In the genomic region with DNA sequence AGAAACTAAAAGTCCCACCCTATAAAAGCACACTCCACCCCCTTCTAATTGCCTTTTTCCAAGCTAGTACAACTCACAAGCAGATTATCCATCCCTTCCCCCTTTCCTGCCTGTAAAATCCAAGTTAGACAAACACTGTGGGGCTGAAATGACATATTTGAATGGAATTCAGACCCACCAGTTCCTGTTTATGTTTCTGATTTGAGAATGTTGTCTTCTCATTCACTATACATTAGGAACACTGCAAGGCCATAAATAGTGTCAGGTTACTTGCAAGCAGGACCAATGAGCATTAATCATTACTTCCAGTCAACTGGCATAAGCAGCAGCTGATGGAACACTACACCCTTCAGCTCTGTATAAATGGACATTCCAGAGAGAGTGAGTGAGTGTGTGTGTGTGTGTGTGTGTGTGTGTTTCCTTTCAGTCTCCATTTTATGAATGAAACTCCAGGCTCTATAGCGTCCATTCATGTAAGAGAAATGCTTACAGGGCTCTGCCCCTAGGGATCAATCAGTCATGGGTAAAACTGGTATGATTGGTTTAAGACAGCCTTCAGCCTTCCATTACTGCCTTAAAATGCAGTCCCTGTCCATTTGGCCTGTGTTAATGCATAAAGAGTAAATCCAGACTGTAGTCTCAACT, we compare ENCODE assay signal across 1 cellular context.
TF ChIP-seq lines count a peak whose summit lies in the region.

No MANE protein-coding gene starts in this region.

TF ChIP-seq in HEK293, 187 proteins besides CTCF, POLR2A, EP300 and RAD21 (continued from another document and continues in another):
- TF ChIP-seq, protein P1, sequence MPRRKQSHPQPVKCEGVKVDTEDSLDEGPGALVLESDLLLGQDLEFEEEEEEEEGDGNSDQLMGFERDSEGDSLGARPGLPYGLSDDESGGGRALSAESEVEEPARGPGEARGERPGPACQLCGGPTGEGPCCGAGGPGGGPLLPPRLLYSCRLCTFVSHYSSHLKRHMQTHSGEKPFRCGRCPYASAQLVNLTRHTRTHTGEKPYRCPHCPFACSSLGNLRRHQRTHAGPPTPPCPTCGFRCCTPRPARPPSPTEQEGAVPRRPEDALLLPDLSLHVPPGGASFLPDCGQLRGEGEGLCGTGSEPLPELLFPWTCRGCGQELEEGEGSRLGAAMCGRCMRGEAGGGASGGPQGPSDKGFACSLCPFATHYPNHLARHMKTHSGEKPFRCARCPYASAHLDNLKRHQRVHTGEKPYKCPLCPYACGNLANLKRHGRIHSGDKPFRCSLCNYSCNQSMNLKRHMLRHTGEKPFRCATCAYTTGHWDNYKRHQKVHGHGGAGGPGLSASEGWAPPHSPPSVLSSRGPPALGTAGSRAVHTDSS (tag by site-specific recombination; IDR thresholded peaks at IDR 0.05): peak; percentile 48; the same call in 1 of the 2 replicates
- TF ChIP-seq ZNF394 (tag by site-specific recombination; IDR thresholded peaks at IDR 0.05; ENCODE audit: borderline replicate concordance): peak; percentile 63; the same call in 1 of the 2 replicates
- TF ChIP-seq, protein P2, sequence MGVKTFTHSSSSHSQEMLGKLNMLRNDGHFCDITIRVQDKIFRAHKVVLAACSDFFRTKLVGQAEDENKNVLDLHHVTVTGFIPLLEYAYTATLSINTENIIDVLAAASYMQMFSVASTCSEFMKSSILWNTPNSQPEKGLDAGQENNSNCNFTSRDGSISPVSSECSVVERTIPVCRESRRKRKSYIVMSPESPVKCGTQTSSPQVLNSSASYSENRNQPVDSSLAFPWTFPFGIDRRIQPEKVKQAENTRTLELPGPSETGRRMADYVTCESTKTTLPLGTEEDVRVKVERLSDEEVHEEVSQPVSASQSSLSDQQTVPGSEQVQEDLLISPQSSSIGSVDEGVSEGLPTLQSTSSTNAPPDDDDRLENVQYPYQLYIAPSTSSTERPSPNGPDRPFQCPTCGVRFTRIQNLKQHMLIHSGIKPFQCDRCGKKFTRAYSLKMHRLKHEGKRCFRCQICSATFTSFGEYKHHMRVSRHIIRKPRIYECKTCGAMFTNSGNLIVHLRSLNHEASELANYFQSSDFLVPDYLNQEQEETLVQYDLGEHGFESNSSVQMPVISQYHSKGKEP (tag by site-specific recombination; IDR thresholded peaks at IDR 0.05): 0 out of 2 replicates have a peak, but pooled peaks have one; percentile 55
- peak; percentile 83; the same call in 1 of the 2 replicates for TF ChIP-seq ZNF19 (tag by site-specific recombination; IDR thresholded peaks at IDR 0.05; ENCODE audit: low read depth)
- TF ChIP-seq ZNF366 (tag by site-specific recombination; conservative IDR thresholded peaks at IDR 0.05): peak; percentile 94
- TF ChIP-seq, protein P3, sequence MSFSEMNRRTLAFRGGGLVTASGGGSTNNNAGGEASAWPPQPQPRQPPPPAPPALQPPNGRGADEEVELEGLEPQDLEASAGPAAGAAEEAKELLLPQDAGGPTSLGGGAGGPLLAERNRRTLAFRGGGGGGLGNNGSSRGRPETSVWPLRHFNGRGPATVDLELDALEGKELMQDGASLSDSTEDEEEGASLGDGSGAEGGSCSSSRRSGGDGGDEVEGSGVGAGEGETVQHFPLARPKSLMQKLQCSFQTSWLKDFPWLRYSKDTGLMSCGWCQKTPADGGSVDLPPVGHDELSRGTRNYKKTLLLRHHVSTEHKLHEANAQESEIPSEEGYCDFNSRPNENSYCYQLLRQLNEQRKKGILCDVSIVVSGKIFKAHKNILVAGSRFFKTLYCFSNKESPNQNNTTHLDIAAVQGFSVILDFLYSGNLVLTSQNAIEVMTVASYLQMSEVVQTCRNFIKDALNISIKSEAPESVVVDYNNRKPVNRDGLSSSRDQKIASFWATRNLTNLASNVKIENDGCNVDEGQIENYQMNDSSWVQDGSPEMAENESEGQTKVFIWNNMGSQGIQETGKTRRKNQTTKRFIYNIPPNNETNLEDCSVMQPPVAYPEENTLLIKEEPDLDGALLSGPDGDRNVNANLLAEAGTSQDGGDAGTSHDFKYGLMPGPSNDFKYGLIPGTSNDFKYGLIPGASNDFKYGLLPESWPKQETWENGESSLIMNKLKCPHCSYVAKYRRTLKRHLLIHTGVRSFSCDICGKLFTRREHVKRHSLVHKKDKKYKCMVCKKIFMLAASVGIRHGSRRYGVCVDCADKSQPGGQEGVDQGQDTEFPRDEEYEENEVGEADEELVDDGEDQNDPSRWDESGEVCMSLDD (tag by site-specific recombination; IDR thresholded peaks at IDR 0.05): no peak
- TF ChIP-seq, protein P4, sequence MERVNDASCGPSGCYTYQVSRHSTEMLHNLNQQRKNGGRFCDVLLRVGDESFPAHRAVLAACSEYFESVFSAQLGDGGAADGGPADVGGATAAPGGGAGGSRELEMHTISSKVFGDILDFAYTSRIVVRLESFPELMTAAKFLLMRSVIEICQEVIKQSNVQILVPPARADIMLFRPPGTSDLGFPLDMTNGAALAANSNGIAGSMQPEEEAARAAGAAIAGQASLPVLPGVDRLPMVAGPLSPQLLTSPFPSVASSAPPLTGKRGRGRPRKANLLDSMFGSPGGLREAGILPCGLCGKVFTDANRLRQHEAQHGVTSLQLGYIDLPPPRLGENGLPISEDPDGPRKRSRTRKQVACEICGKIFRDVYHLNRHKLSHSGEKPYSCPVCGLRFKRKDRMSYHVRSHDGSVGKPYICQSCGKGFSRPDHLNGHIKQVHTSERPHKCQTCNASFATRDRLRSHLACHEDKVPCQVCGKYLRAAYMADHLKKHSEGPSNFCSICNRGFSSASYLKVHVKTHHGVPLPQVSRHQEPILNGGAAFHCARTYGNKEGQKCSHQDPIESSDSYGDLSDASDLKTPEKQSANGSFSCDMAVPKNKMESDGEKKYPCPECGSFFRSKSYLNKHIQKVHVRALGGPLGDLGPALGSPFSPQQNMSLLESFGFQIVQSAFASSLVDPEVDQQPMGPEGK (tag by site-specific recombination; IDR thresholded peaks at IDR 0.05): peak; percentile 71; the same call in 1 of the 2 replicates
- TF ChIP-seq, protein P5, sequence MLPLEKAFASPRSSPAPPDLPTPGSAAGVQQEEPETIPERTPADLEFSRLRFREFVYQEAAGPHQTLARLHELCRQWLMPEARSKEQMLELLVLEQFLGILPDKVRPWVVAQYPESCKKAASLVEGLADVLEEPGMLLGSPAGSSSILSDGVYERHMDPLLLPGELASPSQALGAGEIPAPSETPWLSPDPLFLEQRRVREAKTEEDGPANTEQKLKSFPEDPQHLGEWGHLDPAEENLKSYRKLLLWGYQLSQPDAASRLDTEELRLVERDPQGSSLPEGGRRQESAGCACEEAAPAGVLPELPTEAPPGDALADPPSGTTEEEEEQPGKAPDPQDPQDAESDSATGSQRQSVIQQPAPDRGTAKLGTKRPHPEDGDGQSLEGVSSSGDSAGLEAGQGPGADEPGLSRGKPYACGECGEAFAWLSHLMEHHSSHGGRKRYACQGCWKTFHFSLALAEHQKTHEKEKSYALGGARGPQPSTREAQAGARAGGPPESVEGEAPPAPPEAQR (tag by site-specific recombination; IDR thresholded peaks at IDR 0.05): no peak; the same call in 1 of the 2 replicates
- TF ChIP-seq ZNF558 (tag by site-specific recombination; IDR thresholded peaks at IDR 0.05): peak; percentile 86
- no peak for TF ChIP-seq ZNF311 (tag by site-specific recombination; IDR thresholded peaks at IDR 0.05; ENCODE audit: borderline replicate concordance)
- TF ChIP-seq ZNF10 (tag by site-specific recombination; IDR thresholded peaks at IDR 0.05): peak; percentile 91
- TF ChIP-seq ZNF132 (tag by site-specific recombination; IDR thresholded peaks at IDR 0.05; ENCODE audit: borderline replicate concordance): no peak
- TF ChIP-seq, protein P6, sequence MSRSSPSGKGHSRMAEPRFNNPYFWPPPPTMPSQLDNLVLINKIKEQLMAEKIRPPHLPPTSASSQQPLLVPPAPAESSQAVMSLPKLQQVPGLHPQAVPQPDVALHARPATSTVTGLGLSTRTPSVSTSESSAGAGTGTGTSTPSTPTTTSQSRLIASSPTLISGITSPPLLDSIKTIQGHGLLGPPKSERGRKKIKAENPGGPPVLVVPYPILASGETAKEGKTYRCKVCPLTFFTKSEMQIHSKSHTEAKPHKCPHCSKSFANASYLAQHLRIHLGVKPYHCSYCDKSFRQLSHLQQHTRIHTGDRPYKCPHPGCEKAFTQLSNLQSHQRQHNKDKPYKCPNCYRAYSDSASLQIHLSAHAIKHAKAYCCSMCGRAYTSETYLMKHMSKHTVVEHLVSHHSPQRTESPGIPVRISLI (tag by site-specific recombination; IDR thresholded peaks at IDR 0.05): peak; percentile 55; the same call in 1 of the 2 replicates
- peak; percentile 87 for TF ChIP-seq ZNF610 (tag by site-specific recombination; IDR thresholded peaks at IDR 0.05; ENCODE audit: borderline replicate concordance)
- TF ChIP-seq, protein P7, sequence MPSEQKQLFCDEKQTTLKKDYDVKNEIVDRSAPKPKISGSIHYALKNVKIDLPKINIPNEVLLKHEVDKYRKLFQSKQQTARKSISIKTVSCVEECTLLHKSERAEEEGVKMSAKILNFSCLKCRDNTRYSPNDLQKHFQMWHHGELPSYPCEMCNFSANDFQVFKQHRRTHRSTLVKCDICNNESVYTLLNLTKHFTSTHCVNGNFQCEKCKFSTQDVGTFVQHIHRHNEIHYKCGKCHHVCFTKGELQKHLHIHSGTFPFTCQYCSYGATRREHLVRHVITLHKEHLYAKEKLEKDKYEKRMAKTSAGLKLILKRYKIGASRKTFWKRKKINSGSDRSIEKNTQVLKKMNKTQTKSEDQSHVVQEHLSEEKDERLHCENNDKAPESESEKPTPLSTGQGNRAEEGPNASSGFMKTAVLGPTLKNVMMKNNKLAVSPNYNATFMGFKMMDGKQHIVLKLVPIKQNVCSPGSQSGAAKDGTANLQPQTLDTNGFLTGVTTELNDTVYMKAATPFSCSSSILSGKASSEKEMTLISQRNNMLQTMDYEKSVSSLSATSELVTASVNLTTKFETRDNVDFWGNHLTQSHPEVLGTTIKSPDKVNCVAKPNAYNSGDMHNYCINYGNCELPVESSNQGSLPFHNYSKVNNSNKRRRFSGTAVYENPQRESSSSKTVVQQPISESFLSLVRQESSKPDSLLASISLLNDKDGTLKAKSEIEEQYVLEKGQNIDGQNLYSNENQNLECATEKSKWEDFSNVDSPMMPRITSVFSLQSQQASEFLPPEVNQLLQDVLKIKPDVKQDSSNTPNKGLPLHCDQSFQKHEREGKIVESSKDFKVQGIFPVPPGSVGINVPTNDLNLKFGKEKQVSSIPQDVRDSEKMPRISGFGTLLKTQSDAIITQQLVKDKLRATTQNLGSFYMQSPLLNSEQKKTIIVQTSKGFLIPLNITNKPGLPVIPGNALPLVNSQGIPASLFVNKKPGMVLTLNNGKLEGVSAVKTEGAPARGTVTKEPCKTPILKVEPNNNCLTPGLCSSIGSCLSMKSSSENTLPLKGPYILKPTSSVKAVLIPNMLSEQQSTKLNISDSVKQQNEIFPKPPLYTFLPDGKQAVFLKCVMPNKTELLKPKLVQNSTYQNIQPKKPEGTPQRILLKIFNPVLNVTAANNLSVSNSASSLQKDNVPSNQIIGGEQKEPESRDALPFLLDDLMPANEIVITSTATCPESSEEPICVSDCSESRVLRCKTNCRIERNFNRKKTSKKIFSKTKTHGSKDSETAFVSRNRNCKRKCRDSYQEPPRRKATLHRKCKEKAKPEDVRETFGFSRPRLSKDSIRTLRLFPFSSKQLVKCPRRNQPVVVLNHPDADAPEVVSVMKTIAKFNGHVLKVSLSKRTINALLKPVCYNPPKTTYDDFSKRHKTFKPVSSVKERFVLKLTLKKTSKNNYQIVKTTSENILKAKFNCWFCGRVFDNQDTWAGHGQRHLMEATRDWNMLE (tag by site-specific recombination; conservative IDR thresholded peaks at IDR 0.05; ENCODE audit: low read depth): peak; percentile 45
- TF ChIP-seq HOXA7 (CRISPR knock-in tag; IDR thresholded peaks at IDR 0.05; ENCODE audit: borderline replicate concordance): no peak
- peak; percentile 70 for TF ChIP-seq WT1 (tag by site-specific recombination; IDR thresholded peaks at IDR 0.05)
- TF ChIP-seq, protein P8, sequence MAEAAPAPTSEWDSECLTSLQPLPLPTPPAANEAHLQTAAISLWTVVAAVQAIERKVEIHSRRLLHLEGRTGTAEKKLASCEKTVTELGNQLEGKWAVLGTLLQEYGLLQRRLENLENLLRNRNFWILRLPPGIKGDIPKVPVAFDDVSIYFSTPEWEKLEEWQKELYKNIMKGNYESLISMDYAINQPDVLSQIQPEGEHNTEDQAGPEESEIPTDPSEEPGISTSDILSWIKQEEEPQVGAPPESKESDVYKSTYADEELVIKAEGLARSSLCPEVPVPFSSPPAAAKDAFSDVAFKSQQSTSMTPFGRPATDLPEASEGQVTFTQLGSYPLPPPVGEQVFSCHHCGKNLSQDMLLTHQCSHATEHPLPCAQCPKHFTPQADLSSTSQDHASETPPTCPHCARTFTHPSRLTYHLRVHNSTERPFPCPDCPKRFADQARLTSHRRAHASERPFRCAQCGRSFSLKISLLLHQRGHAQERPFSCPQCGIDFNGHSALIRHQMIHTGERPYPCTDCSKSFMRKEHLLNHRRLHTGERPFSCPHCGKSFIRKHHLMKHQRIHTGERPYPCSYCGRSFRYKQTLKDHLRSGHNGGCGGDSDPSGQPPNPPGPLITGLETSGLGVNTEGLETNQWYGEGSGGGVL (tag by site-specific recombination; IDR thresholded peaks at IDR 0.05): peak; percentile 78
- TF ChIP-seq BCL11B (tag by site-specific recombination; IDR thresholded peaks at IDR 0.05; ENCODE audit: low read depth): peak; percentile 49; the same call in 1 of the 2 replicates
- TF ChIP-seq ZNF561 (tag by site-specific recombination; IDR thresholded peaks at IDR 0.05; ENCODE audit: borderline replicate concordance): peak; percentile 80; the same call in 1 of the 2 replicates
- TF ChIP-seq EGR2 (tag by site-specific recombination; IDR thresholded peaks at IDR 0.05; ENCODE audit: low read depth): peak; percentile 33; the same call in 1 of the 2 replicates
- peak; percentile 96 for TF ChIP-seq ZEB2 (tag by site-specific recombination; IDR thresholded peaks at IDR 0.05)
- no peak for TF ChIP-seq ZNF37A (tag by site-specific recombination; IDR thresholded peaks at IDR 0.05)
- TF ChIP-seq, protein P9, sequence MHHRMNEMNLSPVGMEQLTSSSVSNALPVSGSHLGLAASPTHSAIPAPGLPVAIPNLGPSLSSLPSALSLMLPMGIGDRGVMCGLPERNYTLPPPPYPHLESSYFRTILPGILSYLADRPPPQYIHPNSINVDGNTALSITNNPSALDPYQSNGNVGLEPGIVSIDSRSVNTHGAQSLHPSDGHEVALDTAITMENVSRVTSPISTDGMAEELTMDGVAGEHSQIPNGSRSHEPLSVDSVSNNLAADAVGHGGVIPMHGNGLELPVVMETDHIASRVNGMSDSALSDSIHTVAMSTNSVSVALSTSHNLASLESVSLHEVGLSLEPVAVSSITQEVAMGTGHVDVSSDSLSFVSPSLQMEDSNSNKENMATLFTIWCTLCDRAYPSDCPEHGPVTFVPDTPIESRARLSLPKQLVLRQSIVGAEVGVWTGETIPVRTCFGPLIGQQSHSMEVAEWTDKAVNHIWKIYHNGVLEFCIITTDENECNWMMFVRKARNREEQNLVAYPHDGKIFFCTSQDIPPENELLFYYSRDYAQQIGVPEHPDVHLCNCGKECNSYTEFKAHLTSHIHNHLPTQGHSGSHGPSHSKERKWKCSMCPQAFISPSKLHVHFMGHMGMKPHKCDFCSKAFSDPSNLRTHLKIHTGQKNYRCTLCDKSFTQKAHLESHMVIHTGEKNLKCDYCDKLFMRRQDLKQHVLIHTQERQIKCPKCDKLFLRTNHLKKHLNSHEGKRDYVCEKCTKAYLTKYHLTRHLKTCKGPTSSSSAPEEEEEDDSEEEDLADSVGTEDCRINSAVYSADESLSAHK (tag by site-specific recombination; IDR thresholded peaks at IDR 0.05): peak; percentile 85
- TF ChIP-seq ZNF433 (tag by site-specific recombination; IDR thresholded peaks at IDR 0.05; ENCODE audit: low read depth): no peak
- TF ChIP-seq ZNF341 (tag by site-specific recombination; IDR thresholded peaks at IDR 0.05; ENCODE audit: low read depth): peak; percentile 56
- peak; percentile 98 for TF ChIP-seq ZNF24 (tag by site-specific recombination; IDR thresholded peaks at IDR 0.05)
- TF ChIP-seq ZXDB (tag by site-specific recombination; IDR thresholded peaks at IDR 0.05): peak; percentile 94
- TF ChIP-seq FEZF1 (tag by site-specific recombination; IDR thresholded peaks at IDR 0.05): peak; percentile 97
- peak; percentile 83 for TF ChIP-seq BCL11A (tag by site-specific recombination; IDR thresholded peaks at IDR 0.05; ENCODE audit: low read depth)
- no peak for TF ChIP-seq REPIN1 (tag by site-specific recombination; IDR thresholded peaks at IDR 0.05; ENCODE audit: low read depth)
